8 cellular contexts compared by ENCODE assay signal in genomic region chr1:15696956-15697521, GRCh38. TPM values are rescaled to one million over a fixed set of nuclear protein-coding genes. Genes with fewer than 3 reads are reported as not detected.
DNase-seq lines count a peak whose midpoint lies in the region; ATAC-seq and TF ChIP-seq lines count a peak whose summit lies in the region.

No MANE protein-coding gene starts in this region.

- no peak for TF ChIP-seq CTCF in psoas muscle (IDR thresholded peaks at IDR 0.05)

- H3K27me3 ChIP-seq in psoas muscle (ENCODE audit: insufficient read depth in 3 of 3, low read length in 2 of 3): no peaks in the 10 kb centered on the region

- peak; percentile 91 for ATAC-seq in GM18907 (IDR thresholded peaks at IDR 0.05; ENCODE audit: unreplicated experiment)
- peak; percentile 88 for ATAC-seq in HG02884 (IDR thresholded peaks at IDR 0.05; ENCODE audit: unreplicated experiment)
- peak in 2 of 4 donors; percentile 20 to 32 for ATAC-seq in psoas muscle

- H3K36me3 ChIP-seq in psoas muscle (ENCODE audit: insufficient read depth in 1 of 2, low read depth in 1 of 2): peaks cover 6 to 16% of the 10 kb centered on the region in 2 donors

- WGBS in psoas muscle, 3 donors: 35 to 59% (median 39%) methylated on average over 10 of the region's 10 CpGs

- DNase-seq in SIG-M5 (lab: John Stamatoyannopoulos, UW) (peak; percentile 44), psoas muscle (no peak), islet precursor cell (no peak), HT-29 (ENCODE audit: low spot score) (no peak), NCI-H526 (lab: John Stamatoyannopoulos, UW) (no peak)

- H3K4me1 ChIP-seq in psoas muscle: peaks cover 42% of the 10 kb centered on the region

- intact Hi-C loops in psoas muscle (cut with DNase I): no loop called here

- no peaks in the 10 kb centered on the region for H3K9me3 ChIP-seq in psoas muscle

- peak overlapping the region; percentile 85 for H3K27ac ChIP-seq in cingulate gyrus (ENCODE audit: low read depth, low read length)
- H3K27ac ChIP-seq in psoas muscle: peak overlapping the region; percentile 3

- H3K4me3 ChIP-seq in psoas muscle: peak overlapping the region; percentile 8

RNA-seq across cellular contexts. Expression of gene PLEKHM2, which starts 12.9 kb away (rescaled TPM):
- 100 to 1,000 TPM; 137 to 177 (median 156) TPM for total RNA-seq in psoas muscle
- 100 to 1,000 TPM in 1 of 3 donors, 10 to 100 TPM in 2; 78.1 to 167 (median 86.8) TPM for polyA plus RNA-seq in psoas muscle
- 26.6 and 29.4 TPM in 2 replicates for total RNA-seq in HT-29 (2014; rRNA removed; shearing (Covaris generic))

RNA-seq across cellular contexts. Expression of gene SLC25A34, which starts 39.0 kb away (rescaled TPM):
- total RNA-seq in psoas muscle: 10 to 100 TPM in 3 of 4 donors, 1 to 10 TPM in 1; 6.1 to 48.2 (median 37.2) TPM
- polyA plus RNA-seq in psoas muscle: 10 to 100 TPM in 1 of 3 donors, 1 to 10 TPM in 2; 1.3 to 10.1 (median 7.5) TPM
- total RNA-seq in HT-29 (2014; rRNA removed; shearing (Covaris generic)): 0.23 TPM in 1 of 2 replicates, not detected in the other

RNA-seq across cellular contexts. Expression of gene TMEM82, which starts 45.3 kb away (rescaled TPM):
- not detected for total RNA-seq in psoas muscle
- polyA plus RNA-seq in psoas muscle: not detected
- total RNA-seq in HT-29 (2014; rRNA removed; shearing (Covaris generic)): not detected in 2 replicates
